In the genomic region with DNA sequence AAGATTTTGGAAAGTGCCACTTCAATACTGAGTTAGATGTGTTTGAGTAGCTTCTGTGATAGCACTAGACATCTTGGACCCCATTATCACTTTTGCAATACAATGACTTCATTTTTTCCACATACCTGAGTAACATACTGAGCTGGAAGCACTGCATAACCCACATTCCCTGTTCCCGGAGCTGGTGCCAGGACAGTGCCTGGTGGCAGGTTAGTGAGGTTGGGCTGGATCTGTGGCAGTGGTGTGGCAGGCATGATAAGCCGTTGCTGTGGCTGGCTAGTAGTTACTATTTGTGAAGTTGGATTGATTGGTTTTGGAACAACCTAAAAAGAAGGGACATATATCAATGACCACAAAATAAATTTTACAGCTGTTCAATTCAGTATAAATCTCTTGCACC, we compare ENCODE assay signal across 10 cellular contexts.
"Had no signal": no experiment of that assay in that cellular context is flagged by ENCODE, and none has a peak within 500 bp of the region (broad histone marks: within the 10 kb centered on the region; RNA-seq: fewer than 3 reads in every experiment).

No MANE protein-coding gene starts in this region.

- FAIRE-seq: HepG2, K562 had no signal

- H3K9me3 ChIP-seq: HAP-1 had no signal

- H3K9ac ChIP-seq: GM23248 had no signal

- H3K4me1 ChIP-seq: HAP-1 had no signal

- H3K9me3 Mint-ChIP-seq: HFFc6 had no signal

- H3K4me3 Mint-ChIP-seq: HFFc6 had no signal

- DNase-seq: GM23248, GOT3, H7, HFFc6, KG1 had no signal

- H3K27ac ChIP-seq: GM23248, HL-60 had no signal

- H3K4me3 ChIP-seq: GM23248, HAP-1, K562 had no signal

- ATAC-seq: HCT116, HepG2, K562 had no signal

- H3K27ac Mint-ChIP-seq: HFFc6 had no signal
